In genomic region chr10:98326621-98327027, GRCh38 we compare ENCODE assay signal across 18 cellular contexts. TPM values are rescaled to one million over a fixed set of nuclear protein-coding genes. Genes with fewer than 3 reads are reported as not detected.
DNase-seq lines count a peak whose midpoint lies in the region; ATAC-seq and TF ChIP-seq lines count a peak whose summit lies in the region.
"Had no signal": no experiment of that assay in that cellular context is flagged by ENCODE, and none has a peak within 500 bp of the region (broad histone marks: within the 10 kb centered on the region; RNA-seq: fewer than 3 reads in every experiment).

No MANE protein-coding gene starts in this region.

- no peaks in the 10 kb centered on the region for H3K27me3 Mint-ChIP-seq in brain

- no peak overlapping the region for H3K27ac ChIP-seq in left lung
- H3K27ac ChIP-seq: cardiac muscle cell, sigmoid colon, WERI-Rb-1 had no signal

- H3K9me3 ChIP-seq in left lung: no peaks in the 10 kb centered on the region

- H3K9me3 Mint-ChIP-seq in brain: peaks cover 0 to 8% (median 0%) of the 10 kb centered on the region in 5 experiments
- H3K9me3 Mint-ChIP-seq: memory B cell had no signal

- peak overlapping the region; percentile 48 to 71 (median 59) for H3K4me3 Mint-ChIP-seq in brain
- H3K4me3 Mint-ChIP-seq: H9, memory B cell had no signal

- intact Hi-C loops in left lung (cut with DNase I): no loop called here

- peak overlapping the region; percentile 80 to 92 (median 83) for H3K27ac Mint-ChIP-seq in brain
- H3K27ac Mint-ChIP-seq: H9, memory B cell had no signal

- peak; percentile 50 for DNase-seq in Ammon's horn (ENCODE audit: low spot score)
- peak; percentile 11 for DNase-seq in DMS79 (lab: John Stamatoyannopoulos, UW)
- DNase-seq in medulla oblongata (ENCODE audit: extremely low spot score): peak; percentile 59
- DNase-seq in stimulated activated naive CD4-positive, alpha-beta T cell (lab: John Stamatoyannopoulos, UW): no peak
- DNase-seq in left lung: no peak
- DNase-seq in NCI-H1048 (lab: John Stamatoyannopoulos, UW): no peak
- DNase-seq: foreskin melanocyte; H9; NCI-H2029 treated with DMSO at 0.1 percent for 48 hours; sigmoid colon; stimulated activated CD4-positive, alpha-beta T cell treated with anti-CD3 and anti-CD28 coated beads, Interleukin-2, amount 100 ng/mL, for 24 hours; T-helper 1 cell; WERI-Rb-1 had no signal

- TF ChIP-seq CTCF in brain (conservative IDR thresholded peaks at IDR 0.05) (no peak), left lung (IDR thresholded peaks at IDR 0.05) (no peak)

- no peaks in the 10 kb centered on the region for H3K36me3 Mint-ChIP-seq in brain

- H3K36me3 ChIP-seq in left lung: no peaks in the 10 kb centered on the region
- H3K36me3 ChIP-seq: cardiac muscle cell, sigmoid colon, WERI-Rb-1 had no signal

- H3K4me3 ChIP-seq in left lung: no peak overlapping the region
- H3K4me3 ChIP-seq: cardiac muscle cell, sigmoid colon had no signal

- peaks cover 0 to 7% of the 10 kb centered on the region in 2 donors for H3K27me3 ChIP-seq in left lung
- H3K27me3 ChIP-seq: cardiac muscle cell, sigmoid colon had no signal

- no peak for ATAC-seq in left lung
- no peak for ATAC-seq in HG03469 (IDR thresholded peaks at IDR 0.05; ENCODE audit: unreplicated experiment)

- H3K4me1 Mint-ChIP-seq in brain: peaks cover 50% of the 10 kb centered on the region
- H3K4me1 Mint-ChIP-seq: memory B cell had no signal

- peaks cover 0 to 21% of the 10 kb centered on the region in 2 donors for H3K4me1 ChIP-seq in left lung

RNA-seq across cellular contexts. Expression of gene LOXL4, which starts 58.6 kb away (rescaled TPM):
- polyA plus RNA-seq in brain (ENCODE audit: insufficient read depth, low read depth, low replicate concordance): 0.25 TPM
- total RNA-seq in left lung: 1 to 10 TPM; 2.5 to 5.4 TPM
- polyA plus RNA-seq: neural cell had no signal

Comparison
In these comparisons a context has a peak if more than half of its experiments do, and no peak if none do; other contexts are left out.
1. DNase-seq: peak in Ammon's horn (single experiment), DMS79 (single experiment) and medulla oblongata (single experiment); none in stimulated activated naive CD4-positive, alpha-beta T cell (0 of 6), left lung (0 of 2) and NCI-H1048 (single experiment).